Comparison of ENCODE assay signal across 18 cellular contexts in the genomic region with DNA sequence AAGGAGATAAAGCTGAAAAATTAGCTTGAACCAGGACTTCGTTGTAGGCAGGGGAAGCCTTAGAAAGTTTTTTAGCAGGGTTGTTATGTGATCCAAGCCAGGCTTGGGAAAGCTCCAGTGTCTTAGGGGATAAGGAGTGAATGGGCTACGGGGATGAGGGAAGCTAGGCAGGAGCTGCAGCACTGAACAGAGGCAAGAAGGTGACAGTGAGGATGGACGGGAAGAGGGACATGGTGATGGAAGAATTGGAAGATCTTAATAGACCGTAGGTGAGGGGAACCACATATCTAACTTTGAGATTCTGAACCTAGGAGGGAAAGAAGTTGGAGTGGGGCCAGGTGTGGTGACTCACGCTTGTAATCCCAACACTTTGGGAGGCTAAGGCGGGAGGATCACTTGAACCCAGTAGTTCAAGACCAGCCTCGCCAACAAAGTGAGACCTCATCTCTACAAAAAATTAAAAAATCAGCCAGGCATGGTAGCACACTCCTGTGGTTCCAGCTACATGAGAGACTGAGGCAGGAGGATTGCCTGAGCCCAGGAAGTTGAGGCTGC. TPM values are rescaled to one million over a fixed set of nuclear protein-coding genes. Genes with fewer than 3 reads are reported as not detected.
DNase-seq lines count a peak whose midpoint lies in the region; TF ChIP-seq lines count a peak whose summit lies in the region.
"Had no signal": no experiment of that assay in that cellular context is flagged by ENCODE, and none has a peak within 500 bp of the region (broad histone marks: within the 10 kb centered on the region; RNA-seq: fewer than 3 reads in every experiment).

No MANE protein-coding gene starts in this region.

- peaks cover 8% of the 10 kb centered on the region for H3K4me1 ChIP-seq in HEK293 (ENCODE audit: control insufficient read depth, insufficient read depth, low read length)
- H3K4me1 ChIP-seq in endodermal cell (ENCODE audit: control insufficient read depth, insufficient read depth, low read length): peaks cover 6% of the 10 kb centered on the region

- no peaks in the 10 kb centered on the region for H3K36me3 ChIP-seq in HEK293 (ENCODE audit: control insufficient read depth in 2 of 2, insufficient read depth in 1 of 2, low read length in 2 of 2)
- H3K36me3 ChIP-seq in endodermal cell (ENCODE audit: control insufficient read depth, insufficient read depth, low read length): no peaks in the 10 kb centered on the region
- H3K36me3 ChIP-seq: SJCRH30 had no signal

- no peak overlapping the region for H3K4me3 Mint-ChIP-seq in endodermal cell
- H3K4me3 Mint-ChIP-seq in type B pancreatic cell: peak overlapping the region; percentile 84
- no peak overlapping the region for H3K4me3 Mint-ChIP-seq in osteocyte (ENCODE audit: unreplicated experiment)

- H3K4me1 Mint-ChIP-seq in endodermal cell: peaks cover 27% of the 10 kb centered on the region
- H3K4me1 Mint-ChIP-seq in type B pancreatic cell (ENCODE audit: unreplicated experiment): peaks cover 18% of the 10 kb centered on the region
- H3K4me1 Mint-ChIP-seq in osteocyte (ENCODE audit: unreplicated experiment): peaks cover 19% of the 10 kb centered on the region

- no peaks in the 10 kb centered on the region for H3K9me3 Mint-ChIP-seq in endodermal cell
- H3K9me3 Mint-ChIP-seq in type B pancreatic cell: no peaks in the 10 kb centered on the region
- H3K9me3 Mint-ChIP-seq in osteocyte (ENCODE audit: unreplicated experiment): no peaks in the 10 kb centered on the region

- H3K27ac ChIP-seq in HEK293 (ENCODE audit: extremely low read depth, low read depth, low read length): no peak overlapping the region
- no peak overlapping the region for H3K27ac ChIP-seq in endodermal cell (ENCODE audit: low read depth, low read length)
- H3K27ac ChIP-seq: C4-2B, SJCRH30 had no signal

- H3K27ac Mint-ChIP-seq in endodermal cell (no peak overlapping the region), type B pancreatic cell (no peak overlapping the region), osteocyte (ENCODE audit: unreplicated experiment) (no peak overlapping the region)

- H3K36me3 Mint-ChIP-seq in endodermal cell (ENCODE audit: low read depth) (no peaks in the 10 kb centered on the region), type B pancreatic cell (no peaks in the 10 kb centered on the region), osteocyte (ENCODE audit: unreplicated experiment) (no peaks in the 10 kb centered on the region)

- in situ Hi-C loops in G401 (cut with HindIII; ENCODE audit: low sequenced_read_pairs): no loop called here

- H3K9me3 ChIP-seq in HEK293 (ENCODE audit: control insufficient read depth, insufficient read depth, low read depth, low read length) (no peaks in the 10 kb centered on the region), endodermal cell (ENCODE audit: control insufficient read depth, low read length) (no peaks in the 10 kb centered on the region)
- H3K9me3 ChIP-seq: SJCRH30 had no signal

- CTCF ChIA-PET in HEK293 (lab: Yijun Ruan, JAX): interaction anchor here (1.0 to 1.1 kb wide), 2 partner anchors 48 to 51 kb away, joined by 5 read pairs; no protein-coding TSS in a partner anchor

- POLR2A ChIA-PET in HEK293 (lab: Yijun Ruan, JAX): interaction anchor here (0.5 kb wide), 1 partner anchor 122 kb away, joined by 3 read pairs; no protein-coding TSS in a partner anchor

- no peak overlapping the region for H3K9ac ChIP-seq in endodermal cell (ENCODE audit: extremely low read depth, low read length, poor library complexity, severe bottlenecking)

- H3K4me3 ChIP-seq in HEK293 (ENCODE audit: low read depth, low read length) (no peak overlapping the region), endodermal cell (ENCODE audit: low read length) (no peak overlapping the region)
- H3K4me3 ChIP-seq: SJCRH30 had no signal

- no peak for TF ChIP-seq CTCF in HEK293 (tag by site-specific recombination; IDR thresholded peaks at IDR 0.05)
- no peak for TF ChIP-seq CTCF in endodermal cell (conservative IDR thresholded peaks at IDR 0.05)
- TF ChIP-seq CTCF in type B pancreatic cell (conservative IDR thresholded peaks at IDR 0.05): no peak
- TF ChIP-seq CTCF in osteocyte (IDR thresholded peaks at IDR 0.05): no peak

- H3K27me3 Mint-ChIP-seq in endodermal cell (ENCODE audit: insufficient read depth) (peaks cover 65% of the 10 kb centered on the region), type B pancreatic cell (peaks cover 71% of the 10 kb centered on the region), osteocyte (ENCODE audit: unreplicated experiment) (peaks cover 74% of the 10 kb centered on the region)

- DNase-seq in G401 (ENCODE audit: low spot score) (peak; percentile 40), endodermal cell (peak; percentile 36), type B pancreatic cell (ENCODE audit: extremely low spot score, unreplicated experiment) (no peak), NCI-H2107 (lab: John Stamatoyannopoulos, UW) (no peak), osteocyte (ENCODE audit: extremely low spot score, unreplicated experiment) (no peak), NCI-H1092 treated with DMSO at 0.1 percent for 48 hours (lab: John Stamatoyannopoulos, UW) (no peak)
- DNase-seq: AML-193, DND-41, GDM1, KG1, NCI-H1417, NCI-H187, NCI-H2227 treated with DMSO at 0.1 percent for 48 hours, NCI-H510A treated with DMSO at 0.1 percent for 48 hours, OCI-M1 had no signal

- 89 to 90% methylated on average over 6 to 7 of the region's 7 CpGs for WGBS in endodermal cell (ENCODE audit: insufficient coverage in 1 of 2, insufficient read length in 1 of 2), 2 experiments

- peaks cover 63% of the 10 kb centered on the region for H3K27me3 ChIP-seq in endodermal cell (ENCODE audit: control insufficient read depth, insufficient read depth, low read length, poor library complexity, severe bottlenecking)

TF ChIP-seq in HEK293, 187 proteins besides CTCF, POLR2A, EP300 and RAD21 (continues in another document):
- TF ChIP-seq WT1 (tag by site-specific recombination; IDR thresholded peaks at IDR 0.05) (peak; percentile 71), ZNF335 (tag by site-specific recombination; conservative IDR thresholded peaks at IDR 0.05) (no peak), IKZF3 (tag by site-specific recombination; IDR thresholded peaks at IDR 0.05) (0 out of 2 replicates have a peak, but pooled peaks have one; percentile 11)
- TF ChIP-seq, protein P1, sequence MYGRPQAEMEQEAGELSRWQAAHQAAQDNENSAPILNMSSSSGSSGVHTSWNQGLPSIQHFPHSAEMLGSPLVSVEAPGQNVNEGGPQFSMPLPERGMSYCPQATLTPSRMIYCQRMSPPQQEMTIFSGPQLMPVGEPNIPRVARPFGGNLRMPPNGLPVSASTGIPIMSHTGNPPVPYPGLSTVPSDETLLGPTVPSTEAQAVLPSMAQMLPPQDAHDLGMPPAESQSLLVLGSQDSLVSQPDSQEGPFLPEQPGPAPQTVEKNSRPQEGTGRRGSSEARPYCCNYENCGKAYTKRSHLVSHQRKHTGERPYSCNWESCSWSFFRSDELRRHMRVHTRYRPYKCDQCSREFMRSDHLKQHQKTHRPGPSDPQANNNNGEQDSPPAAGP (tag by site-specific recombination; IDR thresholded peaks at IDR 0.05): 0 out of 2 replicates have a peak, but pooled peaks have one; percentile 28
- TF ChIP-seq, protein P2, sequence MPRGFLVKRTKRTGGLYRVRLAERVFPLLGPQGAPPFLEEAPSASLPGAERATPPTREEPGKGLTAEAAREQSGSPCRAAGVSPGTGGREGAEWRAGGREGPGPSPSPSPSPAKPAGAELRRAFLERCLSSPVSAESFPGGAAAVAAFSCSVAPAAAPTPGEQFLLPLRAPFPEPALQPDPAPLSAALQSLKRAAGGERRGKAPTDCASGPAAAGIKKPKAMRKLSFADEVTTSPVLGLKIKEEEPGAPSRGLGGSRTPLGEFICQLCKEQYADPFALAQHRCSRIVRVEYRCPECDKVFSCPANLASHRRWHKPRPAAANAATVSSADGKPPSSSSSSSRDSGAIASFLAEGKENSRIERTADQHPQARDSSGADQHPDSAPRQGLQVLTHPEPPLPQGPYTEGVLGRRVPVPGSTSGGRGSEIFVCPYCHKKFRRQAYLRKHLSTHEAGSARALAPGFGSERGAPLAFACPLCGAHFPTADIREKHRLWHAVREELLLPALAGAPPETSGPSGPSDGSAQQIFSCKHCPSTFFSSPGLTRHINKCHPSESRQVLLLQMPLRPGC (tag by site-specific recombination; IDR thresholded peaks at IDR 0.05): peak; percentile 12; the same call in 1 of the 2 replicates
- TF ChIP-seq, protein P3, sequence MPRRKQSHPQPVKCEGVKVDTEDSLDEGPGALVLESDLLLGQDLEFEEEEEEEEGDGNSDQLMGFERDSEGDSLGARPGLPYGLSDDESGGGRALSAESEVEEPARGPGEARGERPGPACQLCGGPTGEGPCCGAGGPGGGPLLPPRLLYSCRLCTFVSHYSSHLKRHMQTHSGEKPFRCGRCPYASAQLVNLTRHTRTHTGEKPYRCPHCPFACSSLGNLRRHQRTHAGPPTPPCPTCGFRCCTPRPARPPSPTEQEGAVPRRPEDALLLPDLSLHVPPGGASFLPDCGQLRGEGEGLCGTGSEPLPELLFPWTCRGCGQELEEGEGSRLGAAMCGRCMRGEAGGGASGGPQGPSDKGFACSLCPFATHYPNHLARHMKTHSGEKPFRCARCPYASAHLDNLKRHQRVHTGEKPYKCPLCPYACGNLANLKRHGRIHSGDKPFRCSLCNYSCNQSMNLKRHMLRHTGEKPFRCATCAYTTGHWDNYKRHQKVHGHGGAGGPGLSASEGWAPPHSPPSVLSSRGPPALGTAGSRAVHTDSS (tag by site-specific recombination; IDR thresholded peaks at IDR 0.05): no peak
- TF ChIP-seq, protein P4, sequence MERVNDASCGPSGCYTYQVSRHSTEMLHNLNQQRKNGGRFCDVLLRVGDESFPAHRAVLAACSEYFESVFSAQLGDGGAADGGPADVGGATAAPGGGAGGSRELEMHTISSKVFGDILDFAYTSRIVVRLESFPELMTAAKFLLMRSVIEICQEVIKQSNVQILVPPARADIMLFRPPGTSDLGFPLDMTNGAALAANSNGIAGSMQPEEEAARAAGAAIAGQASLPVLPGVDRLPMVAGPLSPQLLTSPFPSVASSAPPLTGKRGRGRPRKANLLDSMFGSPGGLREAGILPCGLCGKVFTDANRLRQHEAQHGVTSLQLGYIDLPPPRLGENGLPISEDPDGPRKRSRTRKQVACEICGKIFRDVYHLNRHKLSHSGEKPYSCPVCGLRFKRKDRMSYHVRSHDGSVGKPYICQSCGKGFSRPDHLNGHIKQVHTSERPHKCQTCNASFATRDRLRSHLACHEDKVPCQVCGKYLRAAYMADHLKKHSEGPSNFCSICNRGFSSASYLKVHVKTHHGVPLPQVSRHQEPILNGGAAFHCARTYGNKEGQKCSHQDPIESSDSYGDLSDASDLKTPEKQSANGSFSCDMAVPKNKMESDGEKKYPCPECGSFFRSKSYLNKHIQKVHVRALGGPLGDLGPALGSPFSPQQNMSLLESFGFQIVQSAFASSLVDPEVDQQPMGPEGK (tag by site-specific recombination; IDR thresholded peaks at IDR 0.05): peak; percentile 19; the same call in 1 of the 2 replicates

RNA-seq across cellular contexts. Expression of a gene that starts 3.2 kb away (rescaled TPM):
- total RNA-seq in G401 (2014; rRNA removed; shearing (Covaris generic)): 0.10 and 1.6 TPM in 2 replicates
- total RNA-seq in endodermal cell (1 to 10 TPM in 1 of 2 donors, under 1 TPM in 1; 0.35 to 1.4 TPM), type B pancreatic cell (ENCODE audit: low replicate concordance) (1.4 and 4.4 TPM in 2 replicates), osteocyte (0.11 TPM in 1 of 2 replicates, not detected in the other)
- 17.1 TPM for polyA plus RNA-seq in endodermal cell (2013, experiment 1 of 2)
- polyA plus RNA-seq in endodermal cell (2013, experiment 2 of 2): 11.5 TPM
- total RNA-seq: SJCRH30 had no signal

Comparison
In these comparisons a context has a peak if more than half of its experiments do, and no peak if none do; other contexts are left out.
1. DNase-seq: peak in G401 (single experiment) and endodermal cell (single experiment); none in type B pancreatic cell (single experiment), NCI-H2107 (single experiment), osteocyte (single experiment) and NCI-H1092 treated with DMSO at 0.1 percent for 48 hours (single experiment).